Comparison of ENCODE assay signal across 18 cellular contexts in the genomic region with DNA sequence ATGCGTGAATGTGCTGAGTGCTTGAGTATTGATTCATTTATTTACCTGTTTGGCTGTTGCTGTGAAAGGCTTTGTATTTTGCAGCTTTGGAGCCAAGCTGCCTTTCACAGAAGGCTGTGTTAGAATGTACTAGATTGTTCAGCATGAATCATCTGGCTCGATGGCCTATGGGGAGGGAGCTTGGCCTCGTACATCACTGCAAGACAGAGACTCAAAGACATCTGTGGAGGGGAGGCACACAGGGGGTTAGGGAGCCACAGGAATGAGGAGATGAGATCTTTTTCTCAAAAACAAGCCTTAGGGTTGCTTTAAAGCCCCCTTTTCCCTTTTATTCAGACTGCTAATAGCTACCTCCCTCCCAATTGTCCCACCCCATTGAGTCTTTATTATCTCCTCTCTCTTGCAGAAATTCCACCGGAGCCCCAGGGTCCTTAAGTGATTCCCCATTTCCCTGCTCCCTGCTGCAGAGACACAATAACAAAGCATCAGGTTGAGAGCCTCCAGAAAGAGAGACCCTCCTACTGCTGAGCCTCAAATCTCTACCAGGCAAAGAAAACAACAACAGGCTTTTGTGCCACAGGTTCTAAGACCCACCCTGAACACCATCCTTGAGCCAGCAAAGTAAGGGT.
DNase-seq lines count a peak whose midpoint lies in the region; ATAC-seq and TF ChIP-seq lines count a peak whose summit lies in the region.
"Had no signal": no experiment of that assay in that cellular context is flagged by ENCODE, and none has a peak within 500 bp of the region (broad histone marks: within the 10 kb centered on the region; RNA-seq: fewer than 3 reads in every experiment).

No MANE protein-coding gene starts in this region.

- peak; percentile 23 for DNase-seq in MCF 10A (ENCODE audit: unreplicated experiment)
- no peak for DNase-seq in breast epithelium (ENCODE audit: low spot score in 2 of 2)
- DNase-seq in choroid plexus epithelial cell (ENCODE audit: low read depth), result peak; percentile 72
- no peak for DNase-seq in ecto neural progenitor cell (ENCODE audit: low spot score)
- no peak for DNase-seq in dermis blood vessel endothelial cell
- DNase-seq: activated T-cell treated with anti-CD3 and anti-CD28 coated beads, Interleukin-2, amount 50 U/mL, for 1 hour; DMS153; Karpas-422; left ventricle myocardium inferior; NCI-H446 treated with DMSO at 0.1 percent for 48 hours; SJCRH30; stimulated activated CD4-positive, alpha-beta T cell treated with anti-CD3 and anti-CD28 coated beads, Interleukin-4, amount 100 ng/mL, for 4 hours; stomach had no signal

- H3K27me3 ChIP-seq in breast epithelium (no peaks in the 10 kb centered on the region), layer of hippocampus (ENCODE audit: control insufficient read depth, insufficient read depth, low read length) (no peaks in the 10 kb centered on the region)
- H3K27me3 ChIP-seq: cardiac muscle cell, SJCRH30, stomach had no signal

- no TSS peak for BruUV-seq in MCF 10A (replicated peaks; lab: Mats Ljungman, UMichigan)

- no peak overlapping the region for H3K27ac ChIP-seq in breast epithelium
- H3K27ac ChIP-seq in layer of hippocampus (ENCODE audit: low read depth, low read length), result peak overlapping the region; percentile 60
- H3K27ac ChIP-seq: A549, cardiac muscle cell, left ventricle myocardium inferior, SJCRH30, stomach had no signal

- H3K4me1 ChIP-seq in breast epithelium, result no peaks in the 10 kb centered on the region
- H3K4me1 ChIP-seq: A549, left ventricle myocardium inferior, SJCRH30, stomach had no signal

- H3K27me3 Mint-ChIP-seq in MCF 10A (ENCODE audit: insufficient read depth, unreplicated experiment), result no peaks in the 10 kb centered on the region

- no peak overlapping the region for H3K4me3 ChIP-seq in breast epithelium
- H3K4me3 ChIP-seq in choroid plexus epithelial cell (ENCODE audit: low read depth, low read length), result no peak overlapping the region
- H3K4me3 ChIP-seq: A549, cardiac muscle cell, left ventricle myocardium inferior, SJCRH30, stomach had no signal

- CTCF ChIA-PET in MCF 10A (lab: Yijun Ruan, JAX), result interaction anchor here (0.7 to 1.1 kb wide), 2 partner anchors 13 to 316 kb away, joined by 3 to 4 read pairs; no protein-coding TSS in a partner anchor

- peaks cover 19% of the 10 kb centered on the region for H3K4me1 Mint-ChIP-seq in MCF 10A (ENCODE audit: insufficient read depth, unreplicated experiment)

- H3K9me3 Mint-ChIP-seq in MCF 10A (ENCODE audit: unreplicated experiment), result no peaks in the 10 kb centered on the region

- ATAC-seq in HG02588 (IDR thresholded peaks at IDR 0.05; ENCODE audit: unreplicated experiment) (no peak), GM21423 (IDR thresholded peaks at IDR 0.05; ENCODE audit: unreplicated experiment) (no peak)
- ATAC-seq: A549 had no signal

- no peak for TF ChIP-seq CTCF in MCF 10A (IDR thresholded peaks at IDR 0.05; ENCODE audit: unreplicated experiment)
- TF ChIP-seq CTCF in breast epithelium (IDR thresholded peaks at IDR 0.05), result no peak
- TF ChIP-seq CTCF in choroid plexus epithelial cell (conservative IDR thresholded peaks at IDR 0.05; ENCODE audit: low read depth, low read length), result no peak

- intact Hi-C loops in MCF 10A (cut with micrococcal nuclease) (no loop called here), breast epithelium (cut with DNase I; ENCODE audit: low total_unique reads) (no loop called here)

- H3K9me3 ChIP-seq in breast epithelium, result no peaks in the 10 kb centered on the region
- H3K9me3 ChIP-seq: A549, left ventricle myocardium inferior, SJCRH30, stomach had no signal

- H3K4me3 Mint-ChIP-seq in MCF 10A (ENCODE audit: unreplicated experiment), result no peak overlapping the region

- no peaks in the 10 kb centered on the region for H3K36me3 ChIP-seq in breast epithelium
- H3K36me3 ChIP-seq: cardiac muscle cell, left ventricle myocardium inferior, SJCRH30, stomach had no signal

- no peaks in the 10 kb centered on the region for H3K36me3 Mint-ChIP-seq in MCF 10A (ENCODE audit: insufficient read depth, unreplicated experiment)

- no peak overlapping the region for H3K27ac Mint-ChIP-seq in MCF 10A (ENCODE audit: low read depth, unreplicated experiment)

- POLR2A ChIA-PET in MCF 10A (lab: Yijun Ruan, JAX), result no interaction called here

- TF ChIP-seq POLR2A in breast epithelium (IDR thresholded peaks at IDR 0.05), result no peak

Comparison
In these comparisons a context has a peak if more than half of its experiments do, and no peak if none do; other contexts are left out.
1. DNase-seq: peak in MCF 10A (single experiment) and choroid plexus epithelial cell (single experiment); none in breast epithelium (0 of 2), ecto neural progenitor cell (single experiment) and dermis blood vessel endothelial cell (single experiment).